Comparison of ENCODE assay signal across 9 cellular contexts in the genomic region with DNA sequence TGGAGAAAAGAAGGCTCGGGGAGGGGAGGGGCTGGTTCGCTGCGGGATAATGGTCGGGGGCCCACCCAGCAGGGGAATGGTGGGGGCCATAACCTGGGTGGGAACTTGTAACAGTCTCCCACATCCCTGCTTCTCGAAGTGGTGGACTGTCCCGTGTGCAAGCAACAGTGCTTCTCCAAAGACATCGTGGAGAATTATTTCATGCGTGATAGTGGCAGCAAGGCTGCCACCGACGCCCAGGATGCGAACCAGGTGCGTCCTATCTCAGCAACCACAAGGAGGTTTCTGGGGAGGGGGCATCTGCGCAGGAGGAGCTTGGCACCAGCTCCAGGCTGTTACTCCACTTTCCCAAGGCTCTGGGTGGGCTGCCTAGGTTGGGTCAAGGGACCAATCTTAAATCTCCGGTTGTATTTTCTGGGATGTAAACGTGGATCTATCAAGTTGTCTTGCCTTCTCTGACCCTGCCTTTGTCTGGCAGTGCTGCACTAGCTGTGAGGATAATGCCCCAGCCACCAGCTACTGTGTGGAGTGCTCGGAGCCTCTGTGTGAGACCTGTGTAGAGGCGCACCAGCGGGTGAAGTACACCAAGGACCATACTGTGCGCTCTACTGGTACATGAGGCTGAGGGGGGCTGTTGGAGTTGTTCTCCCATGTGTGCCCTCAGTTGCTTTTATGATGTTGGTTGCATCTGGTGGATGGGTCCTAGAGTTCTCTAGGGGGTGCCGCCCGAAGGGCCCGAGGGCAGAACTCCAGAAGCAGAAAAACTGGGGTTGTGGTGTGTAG. TPM values are rescaled to one million over a fixed set of nuclear protein-coding genes. Genes with fewer than 3 reads are reported as not detected.
DNase-seq lines count a peak whose midpoint lies in the region; ATAC-seq and TF ChIP-seq lines count a peak whose summit lies in the region.
"Had no signal": no experiment of that assay in that cellular context is flagged by ENCODE, and none has a peak within 500 bp of the region (broad histone marks: within the 10 kb centered on the region; RNA-seq: fewer than 3 reads in every experiment).

No MANE protein-coding gene starts in this region.

- H3K27me3 ChIP-seq in lung (ENCODE audit: control insufficient read depth, insufficient read depth): no peaks in the 10 kb centered on the region
- no peaks in the 10 kb centered on the region for H3K27me3 ChIP-seq in transverse colon

- H3K4me3 ChIP-seq in lung (peak overlapping the region; percentile 90), transverse colon (peak overlapping the region; percentile 57 to 99 (median 97))

- peaks cover 40% of the 10 kb centered on the region for H3K36me3 Mint-ChIP-seq in activated naive CD4-positive, alpha-beta T cell treated with anti-CD3 and anti-CD28 coated beads, Interleukin-2, amount 10 ng/mL, durations not matched to agents 7 days and 5 days
- H3K36me3 Mint-ChIP-seq in brain: peaks cover 45% of the 10 kb centered on the region

- no peak for DNase-seq in activated naive CD4-positive, alpha-beta T cell treated with anti-CD3 and anti-CD28 coated beads, Interleukin-2, amount 10 ng/mL, durations not matched to agents 7 days and 5 days
- no peak for DNase-seq in activated naive CD4-positive, alpha-beta T cell (lab: John Stamatoyannopoulos, UW)
- DNase-seq in lung (ENCODE audit: low spot score) (no peak), transverse colon (no peak), hepatic stellate cell (ENCODE audit: low spot score) (no peak)
- DNase-seq in stimulated activated CD4-positive, alpha-beta T cell treated with anti-CD3 and anti-CD28 coated beads, Interleukin-12 subunit alpha, Interleukin-12 subunit beta, amount 100 ng/mL, for 4 hours: no peak
- DNase-seq: NCI-H1930 had no signal

- no peak for TF ChIP-seq EP300 in transverse colon (IDR thresholded peaks at IDR 0.05; ENCODE audit: low read depth)

- H3K4me3 Mint-ChIP-seq in activated naive CD4-positive, alpha-beta T cell treated with anti-CD3 and anti-CD28 coated beads, Interleukin-2, amount 10 ng/mL, durations not matched to agents 7 days and 5 days: peak overlapping the region; percentile 97
- H3K4me3 Mint-ChIP-seq in brain: peak overlapping the region; percentile 92 to 99 (median 97)

- no peak for TF ChIP-seq POLR2A in transverse colon (IDR thresholded peaks at IDR 0.05)

- peaks cover 0 to 2% of the 10 kb centered on the region in 2 donors for H3K9me3 ChIP-seq in lung (ENCODE audit: control insufficient read depth in 2 of 2, insufficient read depth in 1 of 2, low read length in 1 of 2)
- H3K9me3 ChIP-seq in transverse colon: no peaks in the 10 kb centered on the region

- CTCF ChIA-PET in activated naive CD4-positive, alpha-beta T cell treated with anti-CD3 and anti-CD28 coated beads, Interleukin-2, amount 10 ng/mL, durations not matched to agents 7 days and 5 days (lab: Charles Lee): no interaction called here

- no peak for ATAC-seq in lung (ENCODE audit: insufficient read depth, low FRiP score)
- no peak for ATAC-seq in HG02759 (IDR thresholded peaks at IDR 0.05; ENCODE audit: unreplicated experiment)

- peaks cover 43% of the 10 kb centered on the region for H3K4me1 Mint-ChIP-seq in activated naive CD4-positive, alpha-beta T cell treated with anti-CD3 and anti-CD28 coated beads, Interleukin-2, amount 10 ng/mL, durations not matched to agents 7 days and 5 days
- H3K4me1 Mint-ChIP-seq in brain: peaks cover 29% of the 10 kb centered on the region

- in situ Hi-C loops in transverse colon (cut with MboI; ENCODE audit: low pct_ligation_motif_present in 1 of 4, low pct_unique_long_range_greater_than_20kb in 1 of 4, low sequenced_read_pairs in 3 of 4): no loop called here

- TF ChIP-seq CTCF in brain (conservative IDR thresholded peaks at IDR 0.05): no peak
- TF ChIP-seq CTCF in lung (IDR thresholded peaks at IDR 0.05; ENCODE audit: control extremely low read depth, extremely low read depth): no peak
- TF ChIP-seq CTCF in transverse colon (IDR thresholded peaks at IDR 0.05): no peak

- H3K27ac ChIP-seq in lung (ENCODE audit: low read depth in 1 of 2, low read length in 1 of 2) (peak overlapping the region in 1 of 2 donors; percentile 20), transverse colon (peak overlapping the region; percentile 93 to 99 (median 94))

- intact Hi-C loops in transverse colon (cut with DNase I; ENCODE audit: low total_unique reads): no loop called here

- H3K4me1 ChIP-seq in lung (ENCODE audit: control insufficient read depth in 2 of 2, insufficient read depth in 2 of 2, low read length in 2 of 2): peaks cover 10% of the 10 kb centered on the region in 2 donors
- H3K4me1 ChIP-seq in transverse colon: peaks cover 18 to 34% (median 26%) of the 10 kb centered on the region in 4 donors

- WGBS in lung, 2 donors: 10 to 11% methylated on average over 22 of the region's 22 CpGs
- 5% methylated on average over 22 of the region's 22 CpGs; no CpG with 5 or more reads in 1 of the 2 donors for WGBS in transverse colon (ENCODE audit: low coverage in 1 of 2), 2 donors

- peak overlapping the region; percentile 89 for H3K27ac Mint-ChIP-seq in activated naive CD4-positive, alpha-beta T cell treated with anti-CD3 and anti-CD28 coated beads, Interleukin-2, amount 10 ng/mL, durations not matched to agents 7 days and 5 days
- peak overlapping the region; percentile 87 to 97 (median 95) for H3K27ac Mint-ChIP-seq in brain

- peaks cover 37% of the 10 kb centered on the region for H3K27me3 Mint-ChIP-seq in activated naive CD4-positive, alpha-beta T cell treated with anti-CD3 and anti-CD28 coated beads, Interleukin-2, amount 10 ng/mL, durations not matched to agents 7 days and 5 days
- peaks cover 27% of the 10 kb centered on the region for H3K27me3 Mint-ChIP-seq in brain

- H3K36me3 ChIP-seq in lung (ENCODE audit: control insufficient read depth in 2 of 2, insufficient read depth in 2 of 2, low read length in 2 of 2) (peaks cover 13 to 41% of the 10 kb centered on the region in 2 donors), transverse colon (peaks cover 0 to 31% (median 18%) of the 10 kb centered on the region in 4 donors)

- no peaks in the 10 kb centered on the region for H3K9me3 Mint-ChIP-seq in activated naive CD4-positive, alpha-beta T cell treated with anti-CD3 and anti-CD28 coated beads, Interleukin-2, amount 10 ng/mL, durations not matched to agents 7 days and 5 days
- no peaks in the 10 kb centered on the region for H3K9me3 Mint-ChIP-seq in brain

RNA-seq across cellular contexts. Expression of a gene that starts 1.6 kb away (rescaled TPM):
- polyA plus RNA-seq in brain (ENCODE audit: insufficient read depth, low read depth, low replicate concordance) (698 TPM), lung (100 to 1,000 TPM; 175 to 188 TPM)
- total RNA-seq in lung (100 to 1,000 TPM; 171 to 250 TPM), transverse colon (100 to 1,000 TPM; 180 to 694 (median 297) TPM)

RNA-seq across cellular contexts. Expression of a gene that starts 9.4 kb away (rescaled TPM):
- 216 TPM for polyA plus RNA-seq in brain (ENCODE audit: insufficient read depth, low read depth, low replicate concordance)
- 100 to 1,000 TPM in 1 of 2 donors, 10 to 100 TPM in 1; 87.7 to 156 TPM for total RNA-seq in lung
- 100 to 1,000 TPM; 227 to 309 TPM for polyA plus RNA-seq in lung
- 100 to 1,000 TPM in 3 of 4 donors, 10 to 100 TPM in 1; 24.7 to 194 (median 141) TPM for total RNA-seq in transverse colon

RNA-seq across cellular contexts. Expression of a gene that starts 12.9 kb away (rescaled TPM):
- polyA plus RNA-seq in brain (ENCODE audit: insufficient read depth, low read depth, low replicate concordance) (192 TPM), lung (10 to 100 TPM; 55.7 to 60.7 TPM)
- total RNA-seq in lung (10 to 100 TPM; 25.9 to 55.6 TPM), transverse colon (10 to 100 TPM; 24.2 to 56.9 (median 26.7) TPM)

RNA-seq across cellular contexts. Expression of a gene that starts 25.9 kb away (rescaled TPM):
- 16.1 TPM for polyA plus RNA-seq in brain (ENCODE audit: insufficient read depth, low read depth, low replicate concordance)
- 10 to 100 TPM in 1 of 2 donors, 1 to 10 TPM in 1; 6.0 to 20.2 TPM for total RNA-seq in lung
- polyA plus RNA-seq in lung: 1 to 10 TPM; 7.7 to 9.6 TPM
- 10 to 100 TPM; 12.8 to 24.7 (median 18.1) TPM for total RNA-seq in transverse colon

RNA-seq across cellular contexts. Expression of a gene that starts 27.7 kb away (rescaled TPM):
- 14.9 TPM for polyA plus RNA-seq in brain (ENCODE audit: insufficient read depth, low read depth, low replicate concordance)
- 10 to 100 TPM; 28.4 to 37.5 TPM for total RNA-seq in lung
- polyA plus RNA-seq in lung: 10 to 100 TPM; 19.2 to 31.7 TPM
- total RNA-seq in transverse colon: 100 to 1,000 TPM in 1 of 4 donors, 10 to 100 TPM in 3; 45.5 to 113 (median 67.1) TPM
